16 cellular contexts compared by ENCODE assay signal in genomic region chr7:38629621-38630020, GRCh38. TPM values are rescaled to one million over a fixed set of nuclear protein-coding genes. Genes with fewer than 3 reads are reported as not detected.
A peak's percentile ranks its signal among the peaks of the same experiment; 100 is the strongest.
DNase-seq lines count a peak whose midpoint lies in the region; ATAC-seq, FAIRE-seq and TF ChIP-seq lines count a peak whose summit lies in the region.
"Had no signal": no experiment of that assay in that cellular context is flagged by ENCODE, and none has a peak within 500 bp of the region (broad histone marks: within the 10 kb centered on the region; RNA-seq: fewer than 3 reads in every experiment).

No MANE protein-coding gene starts in this region.

- no peak overlapping the region for H3K4me3 ChIP-seq in pancreas
- H3K4me3 ChIP-seq: K562 had no signal

- peaks cover 0 to 7% (median 0%) of the 10 kb centered on the region in 4 donors for H3K27me3 ChIP-seq in pancreas
- H3K27me3 ChIP-seq in CD4-positive, alpha-beta T cell (ENCODE audit: control insufficient read depth, insufficient read depth, low read length) = peaks cover 43% of the 10 kb centered on the region

- intact Hi-C loops in activated T-helper 1 cell treated with anti-CD3 and anti-CD28 coated beads, Interleukin-12 subunit alpha, Interleukin-12 subunit beta, Interleukin-2, Interleukin-4 antibody, amounts not matched to agents 30 ng/mL and 10 ng/mL and 1 ng/mL, durations not matched to agents 14 hours and 24 hours and 36 hours (cut with micrococcal nuclease) = no loop called here
- intact Hi-C loops in pancreas (cut with DNase I) = no loop called here
- intact Hi-C loops in CD4-positive, alpha-beta T cell (cut with DNase I, micrococcal nuclease) = no loop called here

- CTCF ChIA-PET in CD4-positive, alpha-beta T cell (lab: Charles Lee) = no interaction called here

- DNase-seq in AG08395 (ENCODE audit: low spot score) (peak; percentile 38), EL (peak; percentile 15), mesothelial cell of epicardium (ENCODE audit: low spot score in 2 of 2, unreplicated experiment in 2 of 2) (no peak), pancreas (no peak)
- no peak for DNase-seq in activated T-helper 1 cell treated with anti-CD3 and anti-CD28 coated beads, Interleukin-12 subunit alpha, Interleukin-12 subunit beta, Interleukin-2, Interleukin-4 antibody, amounts not matched to agents 30 ng/mL and 10 ng/mL and 1 ng/mL, durations not matched to agents 14 hours and 24 hours and 36 hours (ENCODE audit: low spot score)
- DNase-seq in CD4-positive, alpha-beta T cell = no peak
- DNase-seq in stimulated activated CD4-positive, alpha-beta T cell treated with anti-CD3 and anti-CD28 coated beads, Interleukin-12 subunit alpha, Interleukin-12 subunit beta, amount 100 ng/mL, for 4 hours = no peak
- DNase-seq in stimulated activated naive CD4-positive, alpha-beta T cell (lab: John Stamatoyannopoulos, UW) = no peak
- DNase-seq: activated CD8-positive, alpha-beta T cell treated with anti-CD3 and anti-CD28 coated beads for 36 hours; activated naive CD4-positive, alpha-beta T cell treated with anti-CD3 and anti-CD28 coated beads for 36 hours; CD8-positive, alpha-beta memory T cell; NCI-H1930 had no signal

- H3K4me1 ChIP-seq in pancreas = no peaks in the 10 kb centered on the region

- no peaks in the 10 kb centered on the region for H3K36me3 ChIP-seq in pancreas

- no peak overlapping the region for H3K27ac ChIP-seq in pancreas
- H3K27ac ChIP-seq in CD4-positive, alpha-beta T cell (ENCODE audit: low read depth, low read length) = no peak overlapping the region

- H3K4me3 Mint-ChIP-seq in activated T-helper 1 cell treated with anti-CD3 and anti-CD28 coated beads, Interleukin-12 subunit alpha, Interleukin-12 subunit beta, Interleukin-2, Interleukin-4 antibody, amounts not matched to agents 30 ng/mL and 10 ng/mL and 1 ng/mL, durations not matched to agents 14 hours and 24 hours and 36 hours = peak overlapping the region; percentile 56
- peak overlapping the region; percentile 63 for H3K4me3 Mint-ChIP-seq in mesothelial cell of epicardium
- no peak overlapping the region for H3K4me3 Mint-ChIP-seq in CD4-positive, alpha-beta T cell
- H3K4me3 Mint-ChIP-seq: activated CD8-positive, alpha-beta T cell treated with anti-CD3 and anti-CD28 coated beads for 36 hours; memory B cell had no signal

- no peaks in the 10 kb centered on the region for H3K36me3 Mint-ChIP-seq in activated T-helper 1 cell treated with anti-CD3 and anti-CD28 coated beads, Interleukin-12 subunit alpha, Interleukin-12 subunit beta, Interleukin-2, Interleukin-4 antibody, amounts not matched to agents 30 ng/mL and 10 ng/mL and 1 ng/mL, durations not matched to agents 14 hours and 24 hours and 36 hours (ENCODE audit: low read depth)
- no peaks in the 10 kb centered on the region for H3K36me3 Mint-ChIP-seq in mesothelial cell of epicardium
- no peaks in the 10 kb centered on the region for H3K36me3 Mint-ChIP-seq in CD4-positive, alpha-beta T cell (ENCODE audit: low read depth)

- peaks cover 50% of the 10 kb centered on the region for H3K27me3 Mint-ChIP-seq in activated T-helper 1 cell treated with anti-CD3 and anti-CD28 coated beads, Interleukin-12 subunit alpha, Interleukin-12 subunit beta, Interleukin-2, Interleukin-4 antibody, amounts not matched to agents 30 ng/mL and 10 ng/mL and 1 ng/mL, durations not matched to agents 14 hours and 24 hours and 36 hours (ENCODE audit: insufficient read depth)
- H3K27me3 Mint-ChIP-seq in mesothelial cell of epicardium (ENCODE audit: low read depth) = peaks cover 85% of the 10 kb centered on the region
- H3K27me3 Mint-ChIP-seq in CD4-positive, alpha-beta T cell = peaks cover 73% of the 10 kb centered on the region

- no peaks in the 10 kb centered on the region for H3K9me3 ChIP-seq in pancreas
- H3K9me3 ChIP-seq in CD4-positive, alpha-beta T cell (ENCODE audit: control insufficient read depth, low read length) = peaks cover 13% of the 10 kb centered on the region

- ATAC-seq in pancreas = no peak
- no peak for ATAC-seq in CD4-positive, alpha-beta T cell (ENCODE audit: poor library complexity)
- ATAC-seq: activated CD8-positive, alpha-beta T cell treated with anti-CD3 and anti-CD28 coated beads for 36 hours; K562; Panc1 had no signal

- POLR2A ChIA-PET in CD4-positive, alpha-beta T cell (lab: Charles Lee) = no interaction called here

- no peak overlapping the region for H3K27ac Mint-ChIP-seq in activated T-helper 1 cell treated with anti-CD3 and anti-CD28 coated beads, Interleukin-12 subunit alpha, Interleukin-12 subunit beta, Interleukin-2, Interleukin-4 antibody, amounts not matched to agents 30 ng/mL and 10 ng/mL and 1 ng/mL, durations not matched to agents 14 hours and 24 hours and 36 hours
- H3K27ac Mint-ChIP-seq in mesothelial cell of epicardium = no peak overlapping the region
- no peak overlapping the region for H3K27ac Mint-ChIP-seq in CD4-positive, alpha-beta T cell
- H3K27ac Mint-ChIP-seq: activated CD8-positive, alpha-beta T cell treated with anti-CD3 and anti-CD28 coated beads for 36 hours; activated naive CD4-positive, alpha-beta T cell treated with anti-CD3 and anti-CD28 coated beads for 36 hours; memory B cell had no signal

- TF ChIP-seq CTCF in mesothelial cell of epicardium (IDR thresholded peaks at IDR 0.05; ENCODE audit: unreplicated experiment) (no peak), pancreas (IDR thresholded peaks at IDR 0.05) (no peak)
- no peak for TF ChIP-seq CTCF in CD4-positive, alpha-beta T cell (IDR thresholded peaks at IDR 0.05)

- no peaks in the 10 kb centered on the region for H3K9me3 Mint-ChIP-seq in activated T-helper 1 cell treated with anti-CD3 and anti-CD28 coated beads, Interleukin-12 subunit alpha, Interleukin-12 subunit beta, Interleukin-2, Interleukin-4 antibody, amounts not matched to agents 30 ng/mL and 10 ng/mL and 1 ng/mL, durations not matched to agents 14 hours and 24 hours and 36 hours
- H3K9me3 Mint-ChIP-seq in mesothelial cell of epicardium = peaks cover 14% of the 10 kb centered on the region
- H3K9me3 Mint-ChIP-seq in CD4-positive, alpha-beta T cell = peaks cover 5% of the 10 kb centered on the region

- WGBS in pancreas, 2 donors = 38 to 46% methylated on average over 3 of the region's 3 CpGs

- FAIRE-seq in pancreas (lab: Jason Lieb, UNC) = no peak
- FAIRE-seq: K562 had no signal

- no peaks in the 10 kb centered on the region for H3K4me1 Mint-ChIP-seq in activated T-helper 1 cell treated with anti-CD3 and anti-CD28 coated beads, Interleukin-12 subunit alpha, Interleukin-12 subunit beta, Interleukin-2, Interleukin-4 antibody, amounts not matched to agents 30 ng/mL and 10 ng/mL and 1 ng/mL, durations not matched to agents 14 hours and 24 hours and 36 hours (ENCODE audit: low read depth)
- H3K4me1 Mint-ChIP-seq in mesothelial cell of epicardium = peaks cover 4% of the 10 kb centered on the region
- peaks cover 15% of the 10 kb centered on the region for H3K4me1 Mint-ChIP-seq in CD4-positive, alpha-beta T cell (ENCODE audit: low read depth)

RNA-seq across cellular contexts. Expression of gene AMPH, which starts 1.6 kb away (rescaled TPM):
- total RNA-seq in activated T-helper 1 cell treated with anti-CD3 and anti-CD28 coated beads, Interleukin-12 subunit alpha, Interleukin-12 subunit beta, Interleukin-2, Interleukin-4 antibody, amounts not matched to agents 30 ng/mL and 10 ng/mL and 1 ng/mL, durations not matched to agents 14 hours and 24 hours and 36 hours = not detected in 2 replicates
- total RNA-seq in mesothelial cell of epicardium (2.0 to 2.4 TPM (median 2.3 TPM) in 3 replicates), pancreas (1 to 10 TPM in 3 of 6 donors, under 1 TPM in 3; 0.22 to 1.9 (median 1.2) TPM)
- polyA plus RNA-seq in pancreas = 1 to 10 TPM; 1.2 to 6.8 TPM
- not detected for total RNA-seq in CD4-positive, alpha-beta T cell
- total RNA-seq: activated CD8-positive, alpha-beta T cell treated with anti-CD3 and anti-CD28 coated beads for 36 hours; CD8-positive, alpha-beta memory T cell; K562; renal cortical epithelial cell had no signal

Comparison
In these comparisons a context has a peak if more than half of its experiments do, and no peak if none do; other contexts are left out.
1. DNase-seq: peak in AG08395 (single experiment) and EL (single experiment); none in activated T-helper 1 cell treated with anti-CD3 and anti-CD28 coated beads, Interleukin-12 subunit alpha, Interleukin-12 subunit beta, Interleukin-2, Interleukin-4 antibody, amounts not matched to agents 30 ng/mL and 10 ng/mL and 1 ng/mL, durations not matched to agents 14 hours and 24 hours and 36 hours (single experiment), mesothelial cell of epicardium (0 of 2), pancreas (0 of 6), CD4-positive, alpha-beta T cell (0 of 10), stimulated activated CD4-positive, alpha-beta T cell treated with anti-CD3 and anti-CD28 coated beads, Interleukin-12 subunit alpha, Interleukin-12 subunit beta, amount 100 ng/mL, for 4 hours (single experiment) and stimulated activated naive CD4-positive, alpha-beta T cell (0 of 6).